In the genomic region with DNA sequence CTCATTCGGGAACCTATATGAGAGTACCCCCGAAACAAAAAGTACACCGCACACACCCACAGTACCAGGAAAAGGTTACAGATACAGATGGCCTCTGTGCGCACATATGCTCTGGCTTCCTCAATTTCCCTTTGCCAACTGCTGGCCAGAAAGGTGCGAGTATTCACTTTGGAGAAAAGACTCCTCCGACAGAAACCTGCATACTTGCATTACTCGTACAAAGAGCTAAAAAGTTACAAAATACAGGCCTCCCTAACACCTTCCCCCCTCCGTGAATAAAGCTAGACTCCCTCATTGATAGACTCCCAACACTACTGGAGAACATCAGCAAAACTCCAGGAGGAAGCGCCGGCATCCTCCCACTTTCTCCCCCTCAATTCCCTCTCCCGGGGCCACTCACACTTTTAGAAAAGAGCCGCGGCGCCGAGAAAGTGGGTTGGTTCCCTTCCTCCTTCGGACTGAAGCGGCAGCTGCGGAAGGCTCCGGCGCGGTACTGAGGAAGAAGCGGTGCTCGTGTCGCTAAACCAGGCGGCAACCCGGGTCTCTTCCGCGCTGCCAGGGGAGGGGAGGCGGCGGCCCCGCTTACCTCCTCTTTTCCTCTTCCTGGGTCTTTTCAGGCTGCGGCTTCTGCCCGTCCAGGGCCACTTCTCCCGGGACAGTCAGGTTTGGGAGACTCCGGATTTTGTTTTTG, we compare ENCODE assay signal across 8 cellular contexts. TPM values are rescaled to one million over a fixed set of nuclear protein-coding genes. Genes with fewer than 3 reads are reported as not detected.
DNase-seq lines count a peak whose midpoint lies in the region; ATAC-seq, FAIRE-seq and TF ChIP-seq lines count a peak whose summit lies in the region.

No MANE protein-coding gene starts in this region.

- no peak for TF ChIP-seq POLR2A in gastrocnemius medialis (IDR thresholded peaks at IDR 0.05)

- peak; percentile 8 for ATAC-seq in activated naive CD8-positive, alpha-beta T cell treated with anti-CD3 and anti-CD28 coated beads, Interleukin-2, amount 10 ng/mL, durations not matched to agents 7 days and 5 days (ENCODE audit: low read depth)
- peak in 1 of 2 donors; percentile 17 for ATAC-seq in gastrocnemius medialis

- no peaks in the 10 kb centered on the region for H3K27me3 Mint-ChIP-seq in activated naive CD8-positive, alpha-beta T cell treated with anti-CD3 and anti-CD28 coated beads, Interleukin-2, amount 10 ng/mL, durations not matched to agents 7 days and 5 days

- peaks cover 20% of the 10 kb centered on the region for H3K36me3 Mint-ChIP-seq in activated naive CD8-positive, alpha-beta T cell treated with anti-CD3 and anti-CD28 coated beads, Interleukin-2, amount 10 ng/mL, durations not matched to agents 7 days and 5 days

- intact Hi-C loops in gastrocnemius medialis (cut with DNase I; ENCODE audit: low total_unique reads), result loop anchor here (2.0 to 10.0 kb wide), 3 partner anchors 150 to 774 kb away; a partner anchor contains a TSS

- H3K4me1 Mint-ChIP-seq in activated naive CD8-positive, alpha-beta T cell treated with anti-CD3 and anti-CD28 coated beads, Interleukin-2, amount 10 ng/mL, durations not matched to agents 7 days and 5 days, result peaks cover 43% of the 10 kb centered on the region

- peak overlapping the region; percentile 92 for H3K4me3 Mint-ChIP-seq in activated naive CD8-positive, alpha-beta T cell treated with anti-CD3 and anti-CD28 coated beads, Interleukin-2, amount 10 ng/mL, durations not matched to agents 7 days and 5 days

- H3K9me3 ChIP-seq in gastrocnemius medialis, result no peaks in the 10 kb centered on the region

- H3K4me1 ChIP-seq in gastrocnemius medialis, result peaks cover 45 to 57% of the 10 kb centered on the region in 2 donors

- H3K27ac Mint-ChIP-seq in activated naive CD8-positive, alpha-beta T cell treated with anti-CD3 and anti-CD28 coated beads, Interleukin-2, amount 10 ng/mL, durations not matched to agents 7 days and 5 days, result peak overlapping the region; percentile 90

- peak overlapping the region; percentile 80 to 99 (median 96) for H3K4me3 ChIP-seq in gastrocnemius medialis

- POLR2A ChIA-PET in activated naive CD8-positive, alpha-beta T cell treated with anti-CD3 and anti-CD28 coated beads, Interleukin-2, amount 10 ng/mL, durations not matched to agents 7 days and 5 days (lab: Charles Lee), result interaction anchor here (0.5 to 7.0 kb wide), 7 partner anchors 11 to 954 kb away, joined by 3 to 157 read pairs (median 6); a partner anchor contains a TSS

- TF ChIP-seq CTCF in gastrocnemius medialis (IDR thresholded peaks at IDR 0.05 in 4 of 5, conservative IDR thresholded peaks at IDR 0.05 in 1 of 5), result no peak

- peak; percentile 18 for DNase-seq in NK-92 treated with Interleukin-12 subunit alpha and Interleukin-12 subunit beta, amount 100 ng/mL, for 24 hours (lab: John Stamatoyannopoulos, UW)
- DNase-seq in NK-92 (lab: John Stamatoyannopoulos, UW; ENCODE audit: unreplicated experiment) (no peak), SK-MEL-5 (ENCODE audit: low read depth, low spot score) (peak; percentile 1), hepatic stellate cell (ENCODE audit: low spot score) (peak; percentile 20), gastrocnemius medialis (peak in 1 of 2 donors; percentile 17), NCI-H2196 (lab: John Stamatoyannopoulos, UW; ENCODE audit: unreplicated experiment) (no peak), urothelium cell line (ENCODE audit: low spot score) (no peak)
- peak; percentile 71 for DNase-seq in activated naive CD8-positive, alpha-beta T cell treated with anti-CD3 and anti-CD28 coated beads, Interleukin-2, amount 10 ng/mL, durations not matched to agents 7 days and 5 days

- in situ Hi-C loops in SK-MEL-5 (cut with HindIII; ENCODE audit: low pct_unique_long_range_greater_than_20kb, low sequenced_read_pairs) (no loop called here), gastrocnemius medialis (cut with MboI; ENCODE audit: low sequenced_read_pairs in 4 of 4) (no loop called here)

- peaks cover 0 to 5% of the 10 kb centered on the region in 2 donors for H3K36me3 ChIP-seq in gastrocnemius medialis

- peak overlapping the region; percentile 84 to 95 (median 92) for H3K27ac ChIP-seq in gastrocnemius medialis

- peaks cover 1% of the 10 kb centered on the region for H3K9me3 Mint-ChIP-seq in activated naive CD8-positive, alpha-beta T cell treated with anti-CD3 and anti-CD28 coated beads, Interleukin-2, amount 10 ng/mL, durations not matched to agents 7 days and 5 days

- no peak for FAIRE-seq in urothelium cell line (lab: Jason Lieb, UNC)

- H3K27me3 ChIP-seq in gastrocnemius medialis, result no peaks in the 10 kb centered on the region

RNA-seq across cellular contexts. Expression of a gene that starts 1.2 kb away (rescaled TPM):
- 16.7 and 25.0 TPM in 2 replicates for total RNA-seq in SK-MEL-5 (2014; rRNA removed; shearing (Covaris generic))
- 5.6 and 5.9 TPM in 2 replicates for polyA plus RNA-seq in SK-MEL-5 (2015; cell fraction: cytosol; rRNA removed)
- 38.2 and 39.9 TPM in 2 replicates for polyA plus RNA-seq in SK-MEL-5 (2015; cell fraction: nucleus; rRNA removed)
- 10 to 100 TPM; 80.2 to 91.2 TPM for total RNA-seq in activated naive CD8-positive, alpha-beta T cell treated with anti-CD3 and anti-CD28 coated beads, Interleukin-2, amount 10 ng/mL, durations not matched to agents 7 days and 5 days
- 10 to 100 TPM; 23.5 to 40.8 (median 28.8) TPM for total RNA-seq in gastrocnemius medialis

Comparison
In these comparisons a context has a peak if more than half of its experiments do, and no peak if none do; other contexts are left out.
1. DNase-seq: peak in NK-92 treated with Interleukin-12 subunit alpha and Interleukin-12 subunit beta, amount 100 ng/mL, for 24 hours (single experiment), SK-MEL-5 (single experiment), activated naive CD8-positive, alpha-beta T cell treated with anti-CD3 and anti-CD28 coated beads, Interleukin-2, amount 10 ng/mL, durations not matched to agents 7 days and 5 days (single experiment) and hepatic stellate cell (single experiment); none in NK-92 (single experiment), NCI-H2196 (single experiment) and urothelium cell line (single experiment).